Comparison of ENCODE assay signal across 9 cellular contexts in the genomic region with DNA sequence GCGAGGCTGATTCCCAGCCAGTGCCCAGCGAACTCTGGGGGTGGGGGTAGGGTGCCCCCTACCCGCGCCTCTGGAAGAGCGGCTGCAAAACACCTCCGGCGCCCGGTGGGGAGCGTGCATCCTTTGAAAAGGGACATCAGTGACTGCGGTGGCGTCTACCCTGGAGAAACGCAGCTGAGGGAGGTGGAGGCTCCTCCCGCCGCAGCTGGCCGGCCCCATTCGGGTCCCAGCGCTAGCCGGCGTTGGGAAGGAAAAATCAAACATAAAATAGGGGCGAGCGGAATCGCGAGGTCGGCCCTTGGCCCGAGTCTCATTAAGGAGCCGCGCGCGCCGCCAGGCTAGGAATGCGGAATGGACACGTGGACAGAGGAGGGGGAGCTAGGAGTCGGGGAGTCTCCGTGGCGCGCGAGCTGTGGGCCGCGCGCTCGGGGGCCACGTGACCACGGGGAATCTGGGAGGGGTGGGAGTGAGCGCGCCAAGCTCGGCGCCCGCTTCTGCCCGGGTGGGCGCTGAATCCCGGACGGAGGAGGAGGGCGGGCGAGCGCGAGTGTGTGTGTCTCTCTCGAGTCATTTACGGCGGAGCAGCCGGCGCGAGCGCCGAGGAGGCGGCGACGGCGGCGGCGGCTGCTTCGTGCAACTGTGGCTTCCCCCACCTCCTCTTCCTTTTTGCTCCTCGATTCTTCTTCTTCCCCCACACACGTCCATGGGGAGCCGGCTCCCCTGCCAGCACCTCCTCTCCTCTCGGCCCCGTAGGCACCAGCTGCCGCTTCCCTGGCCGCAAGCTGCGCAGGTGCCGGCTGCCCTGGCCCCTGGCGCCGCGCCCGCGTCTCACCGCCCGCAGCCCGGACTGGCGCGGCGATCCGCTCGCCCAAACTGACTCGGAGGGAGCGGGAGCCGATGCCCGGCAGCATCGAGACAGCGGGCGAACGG. TPM values are rescaled to one million over a fixed set of nuclear protein-coding genes. Genes with fewer than 3 reads are reported as not detected.
DNase-seq lines count a peak whose midpoint lies in the region; ATAC-seq, FAIRE-seq and TF ChIP-seq lines count a peak whose summit lies in the region.
"Had no signal": no experiment of that assay in that cellular context is flagged by ENCODE, and none has a peak within 500 bp of the region (broad histone marks: within the 10 kb centered on the region; RNA-seq: fewer than 3 reads in every experiment).

A gene with protein sequence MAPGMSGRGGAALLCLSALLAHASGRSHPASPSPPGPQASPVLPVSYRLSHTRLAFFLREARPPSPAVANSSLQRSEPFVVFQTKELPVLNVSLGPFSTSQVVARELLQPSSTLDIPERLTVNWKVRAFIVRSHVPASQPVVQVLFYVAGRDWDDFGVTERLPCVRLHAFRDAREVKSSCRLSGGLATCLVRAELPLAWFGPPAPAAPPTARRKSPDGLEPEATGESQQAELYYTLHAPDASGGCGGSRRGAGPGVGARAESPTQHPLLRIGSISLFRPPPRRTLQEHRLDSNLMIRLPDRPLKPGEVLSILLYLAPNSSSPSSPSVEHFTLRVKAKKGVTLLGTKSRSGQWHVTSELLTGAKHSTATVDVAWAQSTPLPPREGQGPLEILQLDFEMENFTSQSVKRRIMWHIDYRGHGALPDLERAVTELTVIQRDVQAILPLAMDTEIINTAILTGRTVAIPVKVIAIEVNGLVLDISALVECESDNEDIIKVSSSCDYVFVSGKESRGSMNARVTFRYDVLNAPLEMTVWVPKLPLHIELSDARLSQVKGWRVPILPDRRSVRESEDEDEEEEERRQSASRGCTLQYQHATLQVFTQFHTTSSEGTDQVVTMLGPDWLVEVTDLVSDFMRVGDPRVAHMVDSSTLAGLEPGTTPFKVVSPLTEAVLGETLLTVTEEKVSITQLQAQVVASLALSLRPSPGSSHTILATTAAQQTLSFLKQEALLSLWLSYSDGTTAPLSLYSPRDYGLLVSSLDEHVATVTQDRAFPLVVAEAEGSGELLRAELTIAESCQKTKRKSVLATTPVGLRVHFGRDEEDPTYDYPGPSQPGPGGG (N-terminal part only) (plus strand): TSS at position 566 of the 930 bp plus-strand sequence. CDS start 1,495 bp downstream, outside the sequence.

- TF ChIP-seq POLR2A in HepG2 (IDR thresholded peaks at IDR 0.05; ENCODE audit: insufficient read depth in 1 of 2, low read depth in 2 of 2, low read length in 2 of 2), result no peak

- H4K20me1 ChIP-seq in HepG2 (ENCODE audit: insufficient read depth, low read length), result no peaks in the 10 kb centered on the region

- peaks cover 74 to 93% of the 10 kb centered on the region in 2 donors for H3K27me3 Mint-ChIP-seq in stimulated activated naive B cell treated with anti-CD40 and anti-IgM and Interleukin-4, amounts not matched to agents 10 μg/mL and 1 μg/mL and 100 μg/mL, for 72 hours

- no peak within 1 kb of the TSS for H3K9ac ChIP-seq in HepG2 (ENCODE audit: insufficient read depth, low read depth, low read length)

- H3K36me3 ChIP-seq in HepG2 (replicated peaks in 1 of 2; ENCODE audit: control insufficient read depth in 1 of 2, insufficient read depth in 2 of 2, low read length in 2 of 2), result no peaks in the 10 kb centered on the region
- H3K36me3 ChIP-seq: SJSA1 had no signal

- H3K4me3 Mint-ChIP-seq in stimulated activated naive B cell treated with anti-CD40 and anti-IgM and Interleukin-4, amounts not matched to agents 10 μg/mL and 1 μg/mL and 100 μg/mL, for 72 hours, result peak within 1 kb of the TSS; percentile 76 to 85

- no peaks in the 10 kb centered on the region for H3K79me2 ChIP-seq in HepG2 (ENCODE audit: insufficient read depth, low read length)

- CTCF ChIA-PET in HepG2 (lab: Yijun Ruan, JAX; ENCODE audit: low intra/inter-chr PET ratio, low total read pairs), result no interaction called here

- H3K27ac Mint-ChIP-seq in stimulated activated naive B cell treated with anti-CD40 and anti-IgM and Interleukin-4, amounts not matched to agents 10 μg/mL and 1 μg/mL and 100 μg/mL, for 72 hours, result peak within 1 kb of the TSS; percentile 63

- TF ChIP-seq EP300 in HepG2 (IDR thresholded peaks at IDR 0.05; ENCODE audit: low read depth in 2 of 2, low read length in 2 of 2) (no peak), HepG2 (CRISPR knock-in tag; IDR thresholded peaks at IDR 0.05; ENCODE audit: borderline replicate concordance) (no peak)

- H2AFZ ChIP-seq in HepG2 (ENCODE audit: low read length), result no peak within 1 kb of the TSS

- FAIRE-seq in HepG2 (lab: Jason Lieb, UNC), result no peak

- H3K4me1 ChIP-seq in HepG2 (ENCODE audit: insufficient read depth, low read length), result no peaks in the 10 kb centered on the region

- no peak for TF ChIP-seq CTCF in GM10266 (IDR thresholded peaks at IDR 0.05; ENCODE audit: control insufficient read depth, insufficient read depth, low read depth, missing control alignments)
- no peak for TF ChIP-seq CTCF in HepG2 (CRISPR knock-in tag; IDR thresholded peaks at IDR 0.05)

- BruUV-seq in HepG2 (replicated peaks; lab: Mats Ljungman, UMichigan), result no TSS peak

- H3K27ac ChIP-seq in HepG2 (ENCODE audit: extremely low read length, insufficient read depth, low read length), result no peak within 1 kb of the TSS
- H3K27ac ChIP-seq: SJSA1 had no signal

- H3K9me3 Mint-ChIP-seq in stimulated activated naive B cell treated with anti-CD40 and anti-IgM and Interleukin-4, amounts not matched to agents 10 μg/mL and 1 μg/mL and 100 μg/mL, for 72 hours, result no peaks in the 10 kb centered on the region

- no peak within 1 kb of the TSS for H3K4me2 ChIP-seq in HepG2 (ENCODE audit: low read depth, low read length)

- intact Hi-C loops in HepG2 (cut with micrococcal nuclease; ENCODE audit: unreplicated experiment), result no loop called here

- no peaks in the 10 kb centered on the region for H3K9me3 ChIP-seq in HepG2 (ENCODE audit: low read length)
- H3K9me3 ChIP-seq: SJSA1 had no signal

- H3K36me3 Mint-ChIP-seq in stimulated activated naive B cell treated with anti-CD40 and anti-IgM and Interleukin-4, amounts not matched to agents 10 μg/mL and 1 μg/mL and 100 μg/mL, for 72 hours, result no peaks in the 10 kb centered on the region

- no peak within 1 kb of the TSS; a peak in 1 of 6 replicates for H3K4me3 ChIP-seq in HepG2 (replicated peaks in 1 of 3; ENCODE audit: insufficient read depth in 1 of 3, low read depth in 2 of 3, low read length in 3 of 3)
- H3K4me3 ChIP-seq: SJSA1 had no signal

- H3K4me1 Mint-ChIP-seq in stimulated activated naive B cell treated with anti-CD40 and anti-IgM and Interleukin-4, amounts not matched to agents 10 μg/mL and 1 μg/mL and 100 μg/mL, for 72 hours, result peaks cover 26 to 39% of the 10 kb centered on the region in 2 donors

- 22% methylated on average over 47 of the region's 101 CpGs for WGBS in HepG2 (ENCODE audit: low lambda C conversion rate)

- POLR2A ChIA-PET in HepG2 (lab: Yijun Ruan, JAX), result no interaction called here

- peak; percentile 53 for DNase-seq in GM10266 (ENCODE audit: extremely low spot score)
- DNase-seq in NCI-H524 (lab: John Stamatoyannopoulos, UW), result peak; percentile 81 to 85
- peak; percentile 80 for DNase-seq in cerebellar cortex (ENCODE audit: low spot score)
- DNase-seq in HepG2 (ENCODE audit: low spot score), result no peak
- no peak for DNase-seq in stimulated activated naive B cell treated with anti-CD40 and anti-IgM and Interleukin-4, amounts not matched to agents 10 μg/mL and 1 μg/mL and 100 μg/mL, for 72 hours

- ATAC-seq in HepG2 (no peak), HG02938 (IDR thresholded peaks at IDR 0.05; ENCODE audit: unreplicated experiment) (no peak), HG03460 (IDR thresholded peaks at IDR 0.05; ENCODE audit: unreplicated experiment) (no peak), GM21367 (IDR thresholded peaks at IDR 0.05; ENCODE audit: unreplicated experiment) (no peak)
- peak; percentile 14 to 31 for ATAC-seq in stimulated activated naive B cell treated with anti-CD40 and anti-IgM and Interleukin-4, amounts not matched to agents 10 μg/mL and 1 μg/mL and 100 μg/mL, for 72 hours (replicated peaks)

- in situ Hi-C loops in HepG2 (cut with HindIII; ENCODE audit: extremely low pct_ligation_motif_present, low pct_unique_long_range_greater_than_20kb), result loop anchor here (5.0 to 25.0 kb wide), 2 partner anchors 48 to 533 kb away; partner anchors contain the start of genes FNDC8 and RAD51D

- H3K27me3 ChIP-seq in HepG2 (ENCODE audit: control insufficient read depth in 1 of 2, insufficient read depth in 2 of 2, low read length in 2 of 2), result peaks cover 7 to 67% of the 10 kb centered on the region in 2 experiments

- no peak for TF ChIP-seq RAD21 in HepG2 (CRISPR knock-in tag; IDR thresholded peaks at IDR 0.05)

TF ChIP-seq in HepG2, 621 proteins besides CTCF, POLR2A, EP300 and RAD21 (continues in another document):
- TF ChIP-seq ATF3 (CRISPR knock-in tag; IDR thresholded peaks at IDR 0.05) (no peak), ZNF543 (CRISPR knock-in tag; IDR thresholded peaks at IDR 0.05) (no peak), ZNF430 (CRISPR knock-in tag; IDR thresholded peaks at IDR 0.05) (no peak)

RNA-seq across cellular contexts. Expression of the gene that starts here (rescaled TPM):
- not detected in 2 replicates for total RNA-seq in HepG2 (2016; rRNA removed; fragmentation: Illumina TruSeq; extraction: Trizol)
- not detected in 2 replicates for total RNA-seq in HepG2 (2016; cell fraction: cytosol; rRNA removed; fragmentation: Illumina TruSeq; extraction: Trizol; ENCODE audit: low read depth)
- total RNA-seq in HepG2 (2016; cell fraction: insoluble cytoplasmic fraction; rRNA removed; fragmentation: Illumina TruSeq; extraction: Trizol), result not detected in 2 replicates
- not detected in 2 replicates for total RNA-seq in HepG2 (2016; cell fraction: membrane; rRNA removed; fragmentation: Illumina TruSeq; extraction: Trizol)
- total RNA-seq in HepG2 (2016; cell fraction: nucleus; rRNA removed; fragmentation: Illumina TruSeq; extraction: Trizol), result not detected in 2 replicates
- polyA plus RNA-seq in HepG2 (2011; rRNA removed), result 0.01 TPM in 1 of 2 replicates, not detected in the other
- not detected in 2 replicates for polyA plus RNA-seq in HepG2 (2011; cell fraction: cytosol; rRNA removed)
- polyA plus RNA-seq in HepG2 (2011; cell fraction: nucleus; rRNA removed), result not detected in 2 replicates
- polyA plus RNA-seq in HepG2 (2012), result not detected in 2 replicates
- not detected in 2 replicates for polyA plus RNA-seq in HepG2 (2016; cell fraction: cytosol; fragmentation: Illumina TruSeq; extraction: Trizol; ENCODE audit: low read depth)
- not detected in 2 replicates for polyA plus RNA-seq in HepG2 (2016; cell fraction: insoluble cytoplasmic fraction; fragmentation: Illumina TruSeq; extraction: Trizol; ENCODE audit: low read depth)
- not detected in 2 replicates for polyA plus RNA-seq in HepG2 (2016; cell fraction: membrane; fragmentation: Illumina TruSeq; extraction: Trizol; ENCODE audit: low read depth)
- not detected in 2 replicates for polyA plus RNA-seq in HepG2 (2016; cell fraction: nucleus; fragmentation: Illumina TruSeq; extraction: Trizol; ENCODE audit: insufficient read depth, low read depth)
- not detected in 2 replicates for polyA minus RNA-seq in HepG2 (2011; rRNA and poly(A)+ RNA removed; ENCODE audit: low replicate concordance)
- not detected in 2 replicates for polyA minus RNA-seq in HepG2 (2011; cell fraction: cytosol; rRNA and poly(A)+ RNA removed)
- polyA minus RNA-seq in HepG2 (2011; cell fraction: nucleus; rRNA and poly(A)+ RNA removed), result not detected in 2 replicates

Comparison
In these comparisons a context has a peak if more than half of its experiments do, and no peak if none do; other contexts are left out.
1. DNase-seq: peak in GM10266 (single experiment), NCI-H524 (2 of 2) and cerebellar cortex (single experiment); none in HepG2 (single experiment) and stimulated activated naive B cell treated with anti-CD40 and anti-IgM and Interleukin-4, amounts not matched to agents 10 μg/mL and 1 μg/mL and 100 μg/mL, for 72 hours (single experiment).
2. ATAC-seq: peak in stimulated activated naive B cell treated with anti-CD40 and anti-IgM and Interleukin-4, amounts not matched to agents 10 μg/mL and 1 μg/mL and 100 μg/mL, for 72 hours (2 of 2); none in HepG2 (single experiment), HG02938 (single experiment), HG03460 (single experiment) and GM21367 (single experiment).